Comparison of ENCODE assay signal across 10 cellular contexts in the genomic region with DNA sequence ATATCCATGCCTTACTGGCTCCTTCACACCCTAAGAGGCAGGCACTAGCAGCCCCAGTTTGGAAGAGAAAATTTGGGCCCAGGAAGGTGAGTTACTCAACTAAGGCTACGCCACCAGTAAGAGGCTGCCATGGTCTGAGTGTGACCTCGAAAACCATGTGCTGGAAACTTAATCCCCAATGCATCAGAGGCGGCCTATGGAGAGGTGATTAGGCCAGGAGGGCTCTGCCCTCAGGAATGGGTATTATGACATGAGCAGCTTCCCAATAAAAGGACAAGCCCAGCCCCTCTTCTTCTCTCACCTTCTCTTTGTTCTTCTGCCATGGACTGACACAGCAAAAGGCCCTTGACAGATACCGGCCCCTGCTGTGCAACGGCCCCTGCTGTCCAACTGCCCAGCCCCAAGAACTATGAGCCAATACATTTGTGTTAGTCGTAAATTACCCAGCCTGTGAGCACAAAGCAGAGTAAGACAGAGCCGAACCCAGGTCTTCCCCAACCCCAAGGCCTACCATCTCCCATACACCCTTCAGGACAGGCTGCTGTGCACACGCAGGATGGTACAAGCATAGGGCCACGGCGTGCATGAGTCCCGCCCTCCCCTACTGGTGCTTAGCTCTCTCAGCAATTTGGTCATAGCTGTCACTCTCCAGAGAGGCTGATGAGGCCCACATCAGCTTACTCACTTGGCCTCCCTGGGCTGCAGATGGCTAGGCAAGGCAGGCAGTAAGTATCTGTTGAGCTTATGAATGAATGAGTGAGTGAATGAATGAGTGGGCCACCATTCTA. TPM values are rescaled to one million over a fixed set of nuclear protein-coding genes. Genes with fewer than 3 reads are reported as not detected.
DNase-seq lines count a peak whose midpoint lies in the region; ATAC-seq, FAIRE-seq and TF ChIP-seq lines count a peak whose summit lies in the region.
"Had no signal": no experiment of that assay in that cellular context is flagged by ENCODE, and none has a peak within 500 bp of the region (broad histone marks: within the 10 kb centered on the region; RNA-seq: fewer than 3 reads in every experiment).

No MANE protein-coding gene starts in this region.

- peak; percentile 60 for FAIRE-seq in bronchial epithelial cell (lab: Jason Lieb, UNC)

- peaks cover 79% of the 10 kb centered on the region for H3K4me1 ChIP-seq in cardiac muscle cell (ENCODE audit: low read depth)
- H3K4me1 ChIP-seq in vagina: peaks cover 100% of the 10 kb centered on the region

- no peaks in the 10 kb centered on the region for H3K27me3 ChIP-seq in cardiac muscle cell
- H3K27me3 ChIP-seq in bronchial epithelial cell (ENCODE audit: control insufficient read depth, insufficient read depth, low read length): no peaks in the 10 kb centered on the region
- no peaks in the 10 kb centered on the region for H3K27me3 ChIP-seq in vagina

- peaks cover 21% of the 10 kb centered on the region for H3K36me3 ChIP-seq in cardiac muscle cell
- peaks cover 41% of the 10 kb centered on the region for H3K36me3 ChIP-seq in bronchial epithelial cell (ENCODE audit: control insufficient read depth, insufficient read depth, low read length)
- peaks cover 0 to 23% of the 10 kb centered on the region in 2 donors for H3K36me3 ChIP-seq in vagina

- peaks cover 95 to 99% of the 10 kb centered on the region in 2 donors for H3K4me1 Mint-ChIP-seq in natural killer cell

- intact Hi-C loops in cardiac septum (cut with DNase I): no loop called here
- intact Hi-C loops in natural killer cell (cut with micrococcal nuclease): no loop called here
- intact Hi-C loops in vagina (cut with DNase I): no loop called here

- no peaks in the 10 kb centered on the region for H3K27me3 Mint-ChIP-seq in natural killer cell (ENCODE audit: low read depth in 2 of 2)

- ATAC-seq in natural killer cell (no peak), HG03520 (IDR thresholded peaks at IDR 0.05; ENCODE audit: unreplicated experiment) (no peak), GM18867 (IDR thresholded peaks at IDR 0.05; ENCODE audit: unreplicated experiment) (no peak)

- H3K9me3 Mint-ChIP-seq in natural killer cell: no peaks in the 10 kb centered on the region

- H3K27ac Mint-ChIP-seq in natural killer cell: peak overlapping the region; percentile 88 to 99

- no peak for TF ChIP-seq CTCF in cardiac muscle cell (IDR thresholded peaks at IDR 0.05; ENCODE audit: low read depth, low read length)
- no peak for TF ChIP-seq CTCF in bronchial epithelial cell (IDR thresholded peaks at IDR 0.05; ENCODE audit: insufficient read depth, low read length, severe bottlenecking)
- TF ChIP-seq CTCF in natural killer cell (IDR thresholded peaks at IDR 0.05): no peak
- no peak for TF ChIP-seq CTCF in vagina (IDR thresholded peaks at IDR 0.05)

- H3K9me3 ChIP-seq in cardiac muscle cell (ENCODE audit: low read depth): no peaks in the 10 kb centered on the region
- H3K9me3 ChIP-seq in vagina: no peaks in the 10 kb centered on the region

- peak overlapping the region; percentile 88 for H3K27ac ChIP-seq in cardiac muscle cell
- H3K27ac ChIP-seq in vagina: peak overlapping the region; percentile 89

- DNase-seq in cardiac muscle cell (ENCODE audit: low read depth in 1 of 2, low spot score in 1 of 2): no peak
- DNase-seq in cardiac septum (ENCODE audit: low spot score): no peak
- no peak for DNase-seq in bronchial epithelial cell (ENCODE audit: low read depth)
- DNase-seq in natural killer cell: no peak
- DNase-seq in vagina (ENCODE audit: extremely low spot score in 2 of 2): no peak
- no peak for DNase-seq in cerebellar cortex (ENCODE audit: low spot score)
- DNase-seq: anterior cingulate cortex; NK-92 treated with Interleukin-12 subunit alpha and Interleukin-12 subunit beta, amount 100 ng/mL, for 24 hours had no signal

- H3K36me3 Mint-ChIP-seq in natural killer cell: no peaks in the 10 kb centered on the region

- no peak for TF ChIP-seq POLR2A in vagina (IDR thresholded peaks at IDR 0.05)

- H3K4me3 ChIP-seq in cardiac muscle cell (no peak overlapping the region), bronchial epithelial cell (ENCODE audit: low read depth, low read length) (no peak overlapping the region), vagina (no peak overlapping the region)

- H3K4me3 Mint-ChIP-seq in natural killer cell: no peak overlapping the region

RNA-seq across cellular contexts. Expression of gene WDR1, which starts 14.2 kb away (rescaled TPM):
- total RNA-seq in cardiac muscle cell: 198 and 258 TPM in 2 replicates
- 276 and 347 TPM in 2 replicates for polyA plus RNA-seq in cardiac muscle cell
- 245 TPM for total RNA-seq in cardiac septum
- total RNA-seq in bronchial epithelial cell: 290 and 315 TPM in 2 replicates
- total RNA-seq in natural killer cell: 100 to 1,000 TPM; 411 to 477 (median 468) TPM
- 159 TPM for total RNA-seq in vagina
